22 cellular contexts compared by ENCODE assay signal in the genomic region with DNA sequence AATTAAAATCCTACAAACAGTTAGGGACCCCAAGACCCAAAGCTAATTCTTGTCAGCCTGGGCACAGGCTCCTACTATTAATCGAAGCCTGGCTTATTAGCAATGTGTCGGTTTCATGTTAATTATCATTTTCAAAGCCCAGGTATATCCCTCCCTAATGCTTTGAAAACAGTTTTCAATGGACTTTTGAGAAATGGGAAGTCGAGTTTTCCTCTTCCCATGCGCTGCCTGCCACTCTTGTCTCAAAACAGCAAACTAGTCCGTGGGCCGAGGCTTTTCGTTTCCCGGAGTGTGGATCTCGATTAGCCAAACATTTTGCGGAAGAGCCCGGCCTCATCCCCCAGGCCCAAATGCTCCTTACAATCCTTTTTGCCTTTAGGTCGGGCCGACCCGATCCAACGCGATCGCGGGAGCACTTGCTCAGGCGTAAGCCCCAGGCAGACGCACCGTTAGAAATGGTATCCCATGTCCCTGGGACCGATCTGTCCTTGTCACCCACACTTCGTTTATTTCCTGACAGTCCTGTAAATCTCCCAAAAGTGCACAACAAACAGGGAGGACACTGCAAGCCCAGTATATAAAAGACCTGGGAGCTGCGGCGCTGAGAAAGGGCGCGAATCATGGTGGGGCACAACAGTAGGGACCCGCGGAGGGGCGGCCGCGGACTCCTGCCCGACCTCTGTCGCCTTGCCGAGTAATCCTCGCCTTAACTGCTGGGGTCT. TPM values are rescaled to one million over a fixed set of nuclear protein-coding genes. Genes with fewer than 3 reads are reported as not detected.
DNase-seq lines count a peak whose midpoint lies in the region; TF ChIP-seq lines count a peak whose summit lies in the region.
"Had no signal": no experiment of that assay in that cellular context is flagged by ENCODE, and none has a peak within 500 bp of the region (broad histone marks: within the 10 kb centered on the region; RNA-seq: fewer than 3 reads in every experiment).

No MANE protein-coding gene starts in this region.

- no peaks in the 10 kb centered on the region for H3K9me3 ChIP-seq in HUES48 (ENCODE audit: control insufficient read depth, insufficient read depth, low read length)
- H3K9me3 ChIP-seq in endodermal cell (ENCODE audit: control insufficient read depth, low read length): no peaks in the 10 kb centered on the region
- H3K9me3 ChIP-seq: mucosa of descending colon had no signal

- peak overlapping the region; percentile 30; the same call in 1 of the 2 replicates for H3K4me3 ChIP-seq in HUES48 (ENCODE audit: low read depth, low read length)
- H3K4me3 ChIP-seq in endodermal cell (ENCODE audit: low read length): peak overlapping the region; percentile 68
- H3K4me3 ChIP-seq: cardiac muscle cell, mucosa of descending colon, PC-9, SK-N-MC had no signal

- H3K27ac Mint-ChIP-seq in endodermal cell (no peak overlapping the region), nephron progenitor cell (no peak overlapping the region)

- H3K9me3 Mint-ChIP-seq in endodermal cell: no peaks in the 10 kb centered on the region
- no peaks in the 10 kb centered on the region for H3K9me3 Mint-ChIP-seq in nephron progenitor cell
- H3K9me3 Mint-ChIP-seq: activated T-cell treated with anti-CD3 and anti-CD28 coated beads, Interleukin-2, amount 50 U/mL, for 4 hours had no signal

- DNase-seq in COLO668 (lab: John Stamatoyannopoulos, UW; ENCODE audit: unreplicated experiment): peak; percentile 42
- DNase-seq in endodermal cell: no peak
- DNase-seq in nephron progenitor cell: peak; percentile 51
- no peak for DNase-seq in NCI-H1930 (lab: John Stamatoyannopoulos, UW)
- no peak for DNase-seq in hippocampal formation (lab: John Stamatoyannopoulos, UW)
- DNase-seq in NCI-H2081 (lab: John Stamatoyannopoulos, UW): no peak
- no peak for DNase-seq in AG08395 (ENCODE audit: low spot score)
- DNase-seq: activated T-cell treated with anti-CD3 and anti-CD28 coated beads, Interleukin-2, amount 50 U/mL, for 4 hours; GDM1; head of caudate nucleus; Kasumi-1; left cardiac atrium; NCI-H1105; NCI-H2171 treated with DMSO at 0.1 percent for 48 hours; NCI-H82; PC-9; stimulated activated CD4-positive, alpha-beta T cell treated with anti-CD3 and anti-CD28 coated beads, Interleukin-4, amount 100 ng/mL, for 24 hours had no signal

- no peak overlapping the region for H3K9ac ChIP-seq in HUES48 (ENCODE audit: low read depth, low read length)
- no peak overlapping the region for H3K9ac ChIP-seq in endodermal cell (ENCODE audit: extremely low read depth, low read length, poor library complexity, severe bottlenecking)
- H3K9ac ChIP-seq: parathyroid adenoma had no signal

- H3K27ac ChIP-seq in HUES48 (ENCODE audit: low read depth, low read length) (no peak overlapping the region), endodermal cell (ENCODE audit: low read depth, low read length) (no peak overlapping the region)
- H3K27ac ChIP-seq: cardiac muscle cell, parathyroid adenoma, PC-9, SK-N-MC had no signal

- H3K27me3 ChIP-seq in HUES48 (ENCODE audit: control insufficient read depth, insufficient read depth, low read length) (peaks cover 100% of the 10 kb centered on the region), endodermal cell (ENCODE audit: control insufficient read depth, insufficient read depth, low read length, poor library complexity, severe bottlenecking) (peaks cover 100% of the 10 kb centered on the region)

- TF ChIP-seq CTCF in endodermal cell (conservative IDR thresholded peaks at IDR 0.05): no peak
- TF ChIP-seq CTCF in nephron progenitor cell (IDR thresholded peaks at IDR 0.05): no peak

- peaks cover 25% of the 10 kb centered on the region for H3K4me1 Mint-ChIP-seq in endodermal cell
- H3K4me1 Mint-ChIP-seq in nephron progenitor cell: peaks cover 35% of the 10 kb centered on the region

- WGBS in endodermal cell (ENCODE audit: insufficient coverage in 1 of 2, insufficient read length in 1 of 2), 2 experiments: 1 to 2% methylated on average over 9 to 36 of the region's 36 CpGs

- H3K4me3 Mint-ChIP-seq in endodermal cell (peak overlapping the region; percentile 25), nephron progenitor cell (peak overlapping the region; percentile 52)
- H3K4me3 Mint-ChIP-seq: activated T-cell treated with anti-CD3 and anti-CD28 coated beads, Interleukin-2, amount 50 U/mL, for 4 hours had no signal

- H3K4me1 ChIP-seq in HUES48 (ENCODE audit: control insufficient read depth, insufficient read depth, low read length) (peaks cover 63% of the 10 kb centered on the region), endodermal cell (ENCODE audit: control insufficient read depth, insufficient read depth, low read length) (peaks cover 9% of the 10 kb centered on the region)
- H3K4me1 ChIP-seq: parathyroid adenoma had no signal

- H3K36me3 Mint-ChIP-seq in endodermal cell (ENCODE audit: low read depth): no peaks in the 10 kb centered on the region
- H3K36me3 Mint-ChIP-seq in nephron progenitor cell (ENCODE audit: low read depth): no peaks in the 10 kb centered on the region

- peaks cover 94% of the 10 kb centered on the region for H3K27me3 Mint-ChIP-seq in endodermal cell (ENCODE audit: insufficient read depth)
- peaks cover 100% of the 10 kb centered on the region for H3K27me3 Mint-ChIP-seq in nephron progenitor cell (ENCODE audit: low read depth, poor library complexity)

- H3K36me3 ChIP-seq in HUES48 (ENCODE audit: control insufficient read depth, insufficient read depth, low read length) (no peaks in the 10 kb centered on the region), endodermal cell (ENCODE audit: control insufficient read depth, insufficient read depth, low read length) (no peaks in the 10 kb centered on the region)
- H3K36me3 ChIP-seq: cardiac muscle cell had no signal

RNA-seq across cellular contexts. Expression of a gene that starts 1.5 kb away (rescaled TPM):
- not detected for total RNA-seq in endodermal cell
- 0.75 TPM for polyA plus RNA-seq in endodermal cell (2013, experiment 1 of 2)
- 0.37 TPM for polyA plus RNA-seq in endodermal cell (2013, experiment 2 of 2)
- total RNA-seq: activated T-cell treated with anti-CD3 and anti-CD28 coated beads, Interleukin-2, amount 50 U/mL, for 4 hours; cardiac muscle cell; left cardiac atrium; mucosa of descending colon; PC-9 had no signal
- polyA plus RNA-seq: cardiac muscle cell had no signal

RNA-seq across cellular contexts. Expression of a gene that starts 24.6 kb away (rescaled TPM):
- 1 to 10 TPM in 1 of 2 donors, under 1 TPM in 1; 0.97 to 1.3 TPM for total RNA-seq in endodermal cell
- 0.89 TPM for polyA plus RNA-seq in endodermal cell (2013, experiment 1 of 2)
- polyA plus RNA-seq in endodermal cell (2013, experiment 2 of 2): 2.8 TPM
- total RNA-seq: activated T-cell treated with anti-CD3 and anti-CD28 coated beads, Interleukin-2, amount 50 U/mL, for 4 hours; left cardiac atrium; PC-9 had no signal

Comparison
In these comparisons a context has a peak if more than half of its experiments do, and no peak if none do; other contexts are left out.
1. DNase-seq: peak in COLO668 (single experiment) and nephron progenitor cell (single experiment); none in endodermal cell (single experiment), NCI-H1930 (0 of 2), hippocampal formation (0 of 2), NCI-H2081 (0 of 2) and AG08395 (single experiment).